In the genomic region with DNA sequence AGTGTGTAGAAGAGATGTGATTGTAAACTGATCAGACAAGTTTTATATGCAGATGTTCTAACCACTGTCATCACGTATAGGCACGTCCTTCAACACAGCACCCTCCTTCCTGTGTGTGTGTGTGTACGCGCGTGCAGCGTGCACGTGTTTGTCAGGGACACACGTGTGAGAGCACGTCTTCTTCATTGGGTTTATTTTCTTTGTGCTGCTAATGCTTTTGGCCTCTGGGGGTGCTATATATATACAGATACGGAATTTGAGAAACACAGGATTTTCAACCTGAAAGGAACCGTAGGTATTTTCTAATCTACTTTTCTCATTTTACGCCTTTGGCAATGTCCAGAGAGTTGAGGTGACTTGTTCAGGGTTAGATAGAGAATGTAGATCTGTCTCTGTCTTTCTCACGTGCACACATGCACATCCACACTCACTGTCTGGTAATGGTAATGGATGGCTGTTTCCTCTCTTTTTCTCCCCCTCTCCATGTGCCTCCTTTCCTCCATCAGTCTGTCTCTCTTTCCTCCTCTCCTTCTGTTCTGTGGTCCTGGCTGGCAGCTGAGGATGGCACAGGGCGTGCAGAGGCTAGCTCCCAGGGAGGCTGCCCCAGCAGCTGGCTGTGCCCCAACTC, we compare ENCODE assay signal across 8 cellular contexts. TPM values are rescaled to one million over a fixed set of nuclear protein-coding genes. Genes with fewer than 3 reads are reported as not detected.
DNase-seq lines count a peak whose midpoint lies in the region; ATAC-seq and TF ChIP-seq lines count a peak whose summit lies in the region.

No MANE protein-coding gene starts in this region.

- H3K36me3 ChIP-seq in smooth muscle cell (ENCODE audit: low read depth): no peaks in the 10 kb centered on the region

- peaks cover 61 to 63% of the 10 kb centered on the region in 2 experiments for H3K4me1 Mint-ChIP-seq in H9
- no peaks in the 10 kb centered on the region for H3K4me1 Mint-ChIP-seq in activated naive CD8-positive, alpha-beta T cell treated with anti-CD3 and anti-CD28 coated beads, Interleukin-2, amount 50 U/mL, for 24 hours

- no peaks in the 10 kb centered on the region for H3K9me3 ChIP-seq in H9 (ENCODE audit: control insufficient read depth, low read depth, low read length)
- H3K9me3 ChIP-seq in smooth muscle cell (replicated peaks; ENCODE audit: low read depth): no peaks in the 10 kb centered on the region

- no peaks in the 10 kb centered on the region for H3K9me3 Mint-ChIP-seq in H9
- H3K9me3 Mint-ChIP-seq in activated naive CD8-positive, alpha-beta T cell treated with anti-CD3 and anti-CD28 coated beads, Interleukin-2, amount 50 U/mL, for 24 hours: no peaks in the 10 kb centered on the region

- H4K8ac ChIP-seq in H9 (replicated peaks; ENCODE audit: insufficient read length, low read depth, low read length): no peak overlapping the region

- H3K4me2 ChIP-seq in H9 (ENCODE audit: insufficient read depth, insufficient read length, low read length): no peak overlapping the region
- no peak overlapping the region for H3K4me2 ChIP-seq in smooth muscle cell

- TF ChIP-seq CTCF in H9 (conservative IDR thresholded peaks at IDR 0.05): peak; percentile 64
- peak; percentile 49 for TF ChIP-seq CTCF in smooth muscle cell (IDR thresholded peaks at IDR 0.05; ENCODE audit: borderline replicate concordance, insufficient read depth, poor library complexity, severe bottlenecking)

- no peak overlapping the region for H2AK5ac ChIP-seq in H9 (ENCODE audit: insufficient read length, low read length)

- no peak overlapping the region for H4K5ac ChIP-seq in H9 (ENCODE audit: insufficient read length, low read depth, low read length)

- H3K4ac ChIP-seq in H9 (ENCODE audit: low read depth, low read length): no peak overlapping the region

- H3F3A ChIP-seq in smooth muscle cell (ENCODE audit: low read depth): no peaks in the 10 kb centered on the region

- H3K79me1 ChIP-seq in H9 (ENCODE audit: insufficient read depth, low read depth, low read length, poor library complexity, severe bottlenecking): no peaks in the 10 kb centered on the region

- no peak overlapping the region for H3K23ac ChIP-seq in H9 (ENCODE audit: insufficient read length, low read depth, low read length)

- H3K56ac ChIP-seq in H9 (ENCODE audit: insufficient read length, low read depth, low read length): no peak overlapping the region

- no peak overlapping the region for H2BK12ac ChIP-seq in H9 (ENCODE audit: insufficient read length, low read depth, low read length)

- H3K36me3 Mint-ChIP-seq in H9 (ENCODE audit: insufficient read depth in 1 of 3, low read depth in 3 of 3): no peaks in the 10 kb centered on the region; a peak in 1 of 7 replicates
- no peaks in the 10 kb centered on the region for H3K36me3 Mint-ChIP-seq in activated naive CD8-positive, alpha-beta T cell treated with anti-CD3 and anti-CD28 coated beads, Interleukin-2, amount 50 U/mL, for 24 hours (ENCODE audit: low read depth)

- H2AFZ ChIP-seq in H9 (ENCODE audit: low read length): no peak overlapping the region
- H2AFZ ChIP-seq in smooth muscle cell (ENCODE audit: low read depth): no peak overlapping the region

- DNase-seq in G401 (ENCODE audit: low spot score) (peak; percentile 78), H9 (no peak), NCI-H2171 (lab: John Stamatoyannopoulos, UW) (peak; percentile 18), smooth muscle cell (lab: John Stamatoyannopoulos, UW; ENCODE audit: unreplicated experiment) (no peak), HCEC 1CT (no peak), cortex of kidney (lab: John Stamatoyannopoulos, UW) (no peak)
- DNase-seq in activated naive CD8-positive, alpha-beta T cell treated with anti-CD3 and anti-CD28 coated beads, Interleukin-2, amount 50 U/mL, for 24 hours: no peak

- H2BK20ac ChIP-seq in H9 (ENCODE audit: low read depth, low read length, poor library complexity, severe bottlenecking): no peak overlapping the region

- peak; percentile 65 for ATAC-seq in esophagus mucosa
- no peak for ATAC-seq in activated naive CD8-positive, alpha-beta T cell treated with anti-CD3 and anti-CD28 coated beads, Interleukin-2, amount 50 U/mL, for 24 hours

- no peak overlapping the region for H3K18ac ChIP-seq in H9 (ENCODE audit: insufficient read length, low read depth, low read length)

- H3K23me2 ChIP-seq in H9 (ENCODE audit: insufficient read length, low read depth, low read length, poor library complexity, severe bottlenecking): no peaks in the 10 kb centered on the region

- H3K27me3 Mint-ChIP-seq in H9 (ENCODE audit: low read depth): peaks cover 44% of the 10 kb centered on the region
- H3K27me3 Mint-ChIP-seq in activated naive CD8-positive, alpha-beta T cell treated with anti-CD3 and anti-CD28 coated beads, Interleukin-2, amount 50 U/mL, for 24 hours: peaks cover 9% of the 10 kb centered on the region

- H4K20me1 ChIP-seq in H9 (ENCODE audit: control insufficient read depth, insufficient read depth, insufficient read length): no peaks in the 10 kb centered on the region
- no peaks in the 10 kb centered on the region for H4K20me1 ChIP-seq in smooth muscle cell (ENCODE audit: low read depth)

- H3K27ac ChIP-seq in H9 (ENCODE audit: insufficient read length, low read depth, low read length): no peak overlapping the region
- no peak overlapping the region for H3K27ac ChIP-seq in smooth muscle cell (ENCODE audit: low read depth)

- H3K4me1 ChIP-seq in H9 (ENCODE audit: insufficient read depth, low read length): peaks cover 20% of the 10 kb centered on the region; the same call in 1 of the 2 replicates
- H3K4me1 ChIP-seq in smooth muscle cell (ENCODE audit: low read depth): peaks cover 10% of the 10 kb centered on the region

- no peak overlapping the region for H4K91ac ChIP-seq in H9 (ENCODE audit: insufficient read length, low read depth, low read length)

- H2BK15ac ChIP-seq in H9 (ENCODE audit: low read depth, low read length): no peak overlapping the region

- peak overlapping the region in 1 of 2 experiments; percentile 2; a peak in 1 of 5 replicates for H3K4me3 Mint-ChIP-seq in H9
- no peak overlapping the region for H3K4me3 Mint-ChIP-seq in activated naive CD8-positive, alpha-beta T cell treated with anti-CD3 and anti-CD28 coated beads, Interleukin-2, amount 50 U/mL, for 24 hours

- no peak overlapping the region for H2BK5ac ChIP-seq in H9 (ENCODE audit: insufficient read length, low read length)

- H3K79me2 ChIP-seq in H9 (ENCODE audit: insufficient read depth, low read length): no peaks in the 10 kb centered on the region
- no peaks in the 10 kb centered on the region for H3K79me2 ChIP-seq in smooth muscle cell (ENCODE audit: low read depth)

- H3K27me3 ChIP-seq in H9 (ENCODE audit: insufficient read depth, low read length): no peaks in the 10 kb centered on the region
- peaks cover 38% of the 10 kb centered on the region for H3K27me3 ChIP-seq in smooth muscle cell (ENCODE audit: low read depth)

- WGBS in H9 (ENCODE audit: extremely low coverage, insufficient read length, low lambda C conversion rate): no CpG with 5 or more reads among the region's 14 CpGs
- WGBS in smooth muscle cell (ENCODE audit: low lambda C conversion rate): 55% methylated on average over 14 of the region's 14 CpGs

- no peak overlapping the region for H3K14ac ChIP-seq in H9 (ENCODE audit: insufficient read depth, low read length)

- in situ Hi-C loops in G401 (cut with HindIII; ENCODE audit: low sequenced_read_pairs): no loop called here

- no peak overlapping the region for H3T11ph ChIP-seq in H9 (ENCODE audit: low read length)

- H3K4me3 ChIP-seq in smooth muscle cell: no peak overlapping the region

- H2BK120ac ChIP-seq in H9 (ENCODE audit: low read depth, low read length, poor library complexity, severe bottlenecking): no peak overlapping the region

- H3K9ac ChIP-seq in H9 (ENCODE audit: extremely low read depth, insufficient read length, low read length) (no peak overlapping the region), smooth muscle cell (ENCODE audit: low read depth) (no peak overlapping the region)

- no peak overlapping the region for H3K27ac Mint-ChIP-seq in H9
- H3K27ac Mint-ChIP-seq in activated naive CD8-positive, alpha-beta T cell treated with anti-CD3 and anti-CD28 coated beads, Interleukin-2, amount 50 U/mL, for 24 hours: no peak overlapping the region

RNA-seq across cellular contexts. Expression of gene CELF4, which starts 13.4 kb away (rescaled TPM):
- total RNA-seq in G401 (2014; rRNA removed; shearing (Covaris generic)): not detected in 2 replicates
- total RNA-seq in H9 (2021): 1.1 and 1.5 TPM in 2 replicates
- not detected for total RNA-seq in esophagus mucosa
- total RNA-seq in smooth muscle cell: 0.40 TPM in 1 of 2 replicates, not detected in the other
- polyA plus RNA-seq in smooth muscle cell: not detected in 2 replicates

Comparison
In these comparisons a context has a peak if more than half of its experiments do, and no peak if none do; other contexts are left out.
1. DNase-seq: peak in G401 (single experiment) and NCI-H2171 (single experiment); none in H9 (single experiment), smooth muscle cell (single experiment), HCEC 1CT (single experiment), activated naive CD8-positive, alpha-beta T cell treated with anti-CD3 and anti-CD28 coated beads, Interleukin-2, amount 50 U/mL, for 24 hours (single experiment) and cortex of kidney (single experiment).